Comparison of ENCODE assay signal across 8 cellular contexts in genomic region chr3:184176377-184177330, GRCh38. TPM values are rescaled to one million over a fixed set of nuclear protein-coding genes. Genes with fewer than 3 reads are reported as not detected.
A peak's percentile ranks its signal among the peaks of the same experiment; 100 is the strongest.
DNase-seq lines count a peak whose midpoint lies in the region; ATAC-seq, FAIRE-seq and TF ChIP-seq lines count a peak whose summit lies in the region.

No MANE protein-coding gene starts in this region.

- POLR2A ChIA-PET in HepG2 (lab: Yijun Ruan, JAX), result interaction anchor here (0.8 to 2.4 kb wide), 4 partner anchors 8 to 21 kb away, joined by 3 to 17 read pairs (median 4); partner anchors contain the start of gene ABCF3

- H3K27ac ChIP-seq in HepG2 (ENCODE audit: extremely low read length, insufficient read depth, low read length), result peak overlapping the region; percentile 77

- H3K4me1 Mint-ChIP-seq in activated naive CD4-positive, alpha-beta T cell treated with anti-CD3 and anti-CD28 coated beads, Interleukin-2, amount 50 U/mL, for 24 hours, result peaks cover 26% of the 10 kb centered on the region

- intact Hi-C loops in HepG2 (cut with micrococcal nuclease; ENCODE audit: unreplicated experiment), result no loop called here

- peaks cover 24% of the 10 kb centered on the region for H3K4me1 ChIP-seq in HepG2 (ENCODE audit: insufficient read depth, low read length)

- no TSS peak for BruUV-seq in HepG2 (replicated peaks; lab: Mats Ljungman, UMichigan)

- peaks cover 5% of the 10 kb centered on the region for H3K36me3 Mint-ChIP-seq in activated naive CD4-positive, alpha-beta T cell treated with anti-CD3 and anti-CD28 coated beads, Interleukin-2, amount 50 U/mL, for 24 hours

- in situ Hi-C loops in HepG2 (cut with HindIII; ENCODE audit: extremely low pct_ligation_motif_present, low pct_unique_long_range_greater_than_20kb), result no loop called here

- no peak for DNase-seq in activated naive CD4-positive, alpha-beta T cell treated with Interleukin-2 at 50 U/mL for 16 hours
- DNase-seq in RKO (ENCODE audit: low spot score), result peak; percentile 89
- peak; percentile 91 for DNase-seq in dermis blood vessel endothelial cell
- DNase-seq in HepG2 (ENCODE audit: low spot score), result peak; percentile 69
- peak; percentile 92 for DNase-seq in stromal cell of bone marrow (ENCODE audit: low read depth)
- no peak for DNase-seq in NCI-H1417 (lab: John Stamatoyannopoulos, UW)

- no peak overlapping the region for H3K27ac Mint-ChIP-seq in activated naive CD4-positive, alpha-beta T cell treated with anti-CD3 and anti-CD28 coated beads, Interleukin-2, amount 50 U/mL, for 24 hours

- peak; percentile 9; the same call in 1 of the 2 replicates for TF ChIP-seq CTCF in HepG2 (CRISPR knock-in tag; IDR thresholded peaks at IDR 0.05)

- H3K9me3 Mint-ChIP-seq in activated naive CD4-positive, alpha-beta T cell treated with anti-CD3 and anti-CD28 coated beads, Interleukin-2, amount 50 U/mL, for 24 hours, result no peaks in the 10 kb centered on the region

- no peak for TF ChIP-seq RAD21 in HepG2 (CRISPR knock-in tag; IDR thresholded peaks at IDR 0.05)

- CTCF ChIA-PET in HepG2 (lab: Yijun Ruan, JAX; ENCODE audit: low intra/inter-chr PET ratio, low total read pairs), result no interaction called here

- no peak for FAIRE-seq in HepG2 (lab: Jason Lieb, UNC)

- peak in 1 of 2 experiments; percentile 23; a peak in 1 of 4 replicates for TF ChIP-seq POLR2A in HepG2 (IDR thresholded peaks at IDR 0.05; ENCODE audit: insufficient read depth in 1 of 2, low read depth in 2 of 2, low read length in 2 of 2)

- TF ChIP-seq EP300 in HepG2 (IDR thresholded peaks at IDR 0.05; ENCODE audit: low read depth in 2 of 2, low read length in 2 of 2) (no peak), HepG2 (CRISPR knock-in tag; IDR thresholded peaks at IDR 0.05; ENCODE audit: borderline replicate concordance) (no peak)

- 58% methylated on average over 13 of the region's 19 CpGs for WGBS in HepG2 (ENCODE audit: low lambda C conversion rate)

- H3K4me3 Mint-ChIP-seq in activated naive CD4-positive, alpha-beta T cell treated with anti-CD3 and anti-CD28 coated beads, Interleukin-2, amount 50 U/mL, for 24 hours, result peak overlapping the region; percentile 67

- H3K9me3 ChIP-seq in HepG2 (ENCODE audit: low read length), result no peaks in the 10 kb centered on the region

- peak; percentile 65 for ATAC-seq in HepG2
- no peak for ATAC-seq in GM21367 (IDR thresholded peaks at IDR 0.05; ENCODE audit: unreplicated experiment)

- peak overlapping the region; percentile 98 for H3K9ac ChIP-seq in HepG2 (ENCODE audit: insufficient read depth, low read depth, low read length)

- peak overlapping the region; percentile 95 for H3K4me2 ChIP-seq in HepG2 (ENCODE audit: low read depth, low read length)

- H3K79me2 ChIP-seq in HepG2 (ENCODE audit: insufficient read depth, low read length), result peaks cover 23% of the 10 kb centered on the region

- peak overlapping the region; percentile 97 to 99 (median 99) for H3K4me3 ChIP-seq in HepG2 (replicated peaks in 1 of 3; ENCODE audit: insufficient read depth in 1 of 3, low read depth in 2 of 3, low read length in 3 of 3)

- no peaks in the 10 kb centered on the region; the same call in 1 of the 2 replicates for H4K20me1 ChIP-seq in HepG2 (ENCODE audit: insufficient read depth, low read length)

- no peaks in the 10 kb centered on the region for H3K27me3 Mint-ChIP-seq in activated naive CD4-positive, alpha-beta T cell treated with anti-CD3 and anti-CD28 coated beads, Interleukin-2, amount 50 U/mL, for 24 hours

- no peaks in the 10 kb centered on the region; a peak in 1 of 5 replicates for H3K27me3 ChIP-seq in HepG2 (ENCODE audit: control insufficient read depth in 1 of 2, insufficient read depth in 2 of 2, low read length in 2 of 2)

- no peak overlapping the region for H2AFZ ChIP-seq in HepG2 (ENCODE audit: low read length)

- peaks cover 36 to 51% of the 10 kb centered on the region in 2 experiments for H3K36me3 ChIP-seq in HepG2 (replicated peaks in 1 of 2; ENCODE audit: control insufficient read depth in 1 of 2, insufficient read depth in 2 of 2, low read length in 2 of 2)

RNA-seq across cellular contexts. Expression of gene AP2M1, which starts 2.0 kb away (rescaled TPM):
- total RNA-seq in dermis blood vessel endothelial cell, result 419 and 557 TPM in 2 replicates
- 124 and 126 TPM in 2 replicates for total RNA-seq in HepG2 (2016; rRNA removed; fragmentation: Illumina TruSeq; extraction: Trizol)
- total RNA-seq in HepG2 (2016; cell fraction: cytosol; rRNA removed; fragmentation: Illumina TruSeq; extraction: Trizol; ENCODE audit: low read depth), result 72.2 and 73.9 TPM in 2 replicates
- total RNA-seq in HepG2 (2016; cell fraction: insoluble cytoplasmic fraction; rRNA removed; fragmentation: Illumina TruSeq; extraction: Trizol), result 120 and 132 TPM in 2 replicates
- total RNA-seq in HepG2 (2016; cell fraction: membrane; rRNA removed; fragmentation: Illumina TruSeq; extraction: Trizol), result 105 and 110 TPM in 2 replicates
- 55.3 and 71.0 TPM in 2 replicates for total RNA-seq in HepG2 (2016; cell fraction: nucleus; rRNA removed; fragmentation: Illumina TruSeq; extraction: Trizol)
- polyA plus RNA-seq in HepG2 (2011; rRNA removed), result 146 and 189 TPM in 2 replicates
- 105 and 107 TPM in 2 replicates for polyA plus RNA-seq in HepG2 (2011; cell fraction: cytosol; rRNA removed)
- polyA plus RNA-seq in HepG2 (2011; cell fraction: nucleus; rRNA removed), result 190 and 200 TPM in 2 replicates
- 119 and 172 TPM in 2 replicates for polyA plus RNA-seq in HepG2 (2012)
- 89.6 and 102 TPM in 2 replicates for polyA plus RNA-seq in HepG2 (2016; cell fraction: cytosol; fragmentation: Illumina TruSeq; extraction: Trizol; ENCODE audit: low read depth)
- 155 and 182 TPM in 2 replicates for polyA plus RNA-seq in HepG2 (2016; cell fraction: insoluble cytoplasmic fraction; fragmentation: Illumina TruSeq; extraction: Trizol; ENCODE audit: low read depth)
- 110 and 116 TPM in 2 replicates for polyA plus RNA-seq in HepG2 (2016; cell fraction: membrane; fragmentation: Illumina TruSeq; extraction: Trizol; ENCODE audit: low read depth)
- polyA plus RNA-seq in HepG2 (2016; cell fraction: nucleus; fragmentation: Illumina TruSeq; extraction: Trizol; ENCODE audit: insufficient read depth, low read depth), result 139 and 149 TPM in 2 replicates
- polyA minus RNA-seq in HepG2 (2011; rRNA and poly(A)+ RNA removed; ENCODE audit: low replicate concordance), result 177 and 651 TPM in 2 replicates
- polyA minus RNA-seq in HepG2 (2011; cell fraction: cytosol; rRNA and poly(A)+ RNA removed), result 51.9 and 58.8 TPM in 2 replicates
- 68.9 and 87.9 TPM in 2 replicates for polyA minus RNA-seq in HepG2 (2011; cell fraction: nucleus; rRNA and poly(A)+ RNA removed)

RNA-seq across cellular contexts. Expression of gene ABCF3, which starts 9.3 kb away (rescaled TPM):
- total RNA-seq in dermis blood vessel endothelial cell, result 44.5 and 58.4 TPM in 2 replicates
- 32.7 and 38.8 TPM in 2 replicates for total RNA-seq in HepG2 (2016; rRNA removed; fragmentation: Illumina TruSeq; extraction: Trizol)
- 7.0 and 8.6 TPM in 2 replicates for total RNA-seq in HepG2 (2016; cell fraction: cytosol; rRNA removed; fragmentation: Illumina TruSeq; extraction: Trizol; ENCODE audit: low read depth)
- 30.5 and 38.2 TPM in 2 replicates for total RNA-seq in HepG2 (2016; cell fraction: insoluble cytoplasmic fraction; rRNA removed; fragmentation: Illumina TruSeq; extraction: Trizol)
- 9.7 and 13.0 TPM in 2 replicates for total RNA-seq in HepG2 (2016; cell fraction: membrane; rRNA removed; fragmentation: Illumina TruSeq; extraction: Trizol)
- total RNA-seq in HepG2 (2016; cell fraction: nucleus; rRNA removed; fragmentation: Illumina TruSeq; extraction: Trizol), result 31.0 and 40.0 TPM in 2 replicates
- 46.5 and 48.2 TPM in 2 replicates for polyA plus RNA-seq in HepG2 (2011; rRNA removed)
- polyA plus RNA-seq in HepG2 (2011; cell fraction: cytosol; rRNA removed), result 30.2 and 39.9 TPM in 2 replicates
- 164 and 188 TPM in 2 replicates for polyA plus RNA-seq in HepG2 (2011; cell fraction: nucleus; rRNA removed)
- polyA plus RNA-seq in HepG2 (2012), result 28.3 and 31.4 TPM in 2 replicates
- 4.3 TPM in 2 replicates for polyA plus RNA-seq in HepG2 (2016; cell fraction: cytosol; fragmentation: Illumina TruSeq; extraction: Trizol; ENCODE audit: low read depth)
- 30.4 and 34.2 TPM in 2 replicates for polyA plus RNA-seq in HepG2 (2016; cell fraction: insoluble cytoplasmic fraction; fragmentation: Illumina TruSeq; extraction: Trizol; ENCODE audit: low read depth)
- polyA plus RNA-seq in HepG2 (2016; cell fraction: membrane; fragmentation: Illumina TruSeq; extraction: Trizol; ENCODE audit: low read depth), result 5.7 and 8.3 TPM in 2 replicates
- polyA plus RNA-seq in HepG2 (2016; cell fraction: nucleus; fragmentation: Illumina TruSeq; extraction: Trizol; ENCODE audit: insufficient read depth, low read depth), result 92.9 and 103 TPM in 2 replicates
- 79.8 and 202 TPM in 2 replicates for polyA minus RNA-seq in HepG2 (2011; rRNA and poly(A)+ RNA removed; ENCODE audit: low replicate concordance)
- 25.1 and 28.6 TPM in 2 replicates for polyA minus RNA-seq in HepG2 (2011; cell fraction: cytosol; rRNA and poly(A)+ RNA removed)
- 71.1 and 80.3 TPM in 2 replicates for polyA minus RNA-seq in HepG2 (2011; cell fraction: nucleus; rRNA and poly(A)+ RNA removed)

RNA-seq across cellular contexts. Expression of gene DVL3, which starts 21.5 kb away (rescaled TPM):
- total RNA-seq in dermis blood vessel endothelial cell (33.5 and 36.9 TPM in 2 replicates), HepG2 (2016; rRNA removed; fragmentation: Illumina TruSeq; extraction: Trizol) (25.4 and 29.0 TPM in 2 replicates)
- 23.8 and 24.8 TPM in 2 replicates for total RNA-seq in HepG2 (2016; cell fraction: cytosol; rRNA removed; fragmentation: Illumina TruSeq; extraction: Trizol; ENCODE audit: low read depth)
- total RNA-seq in HepG2 (2016; cell fraction: insoluble cytoplasmic fraction; rRNA removed; fragmentation: Illumina TruSeq; extraction: Trizol), result 20.5 and 27.5 TPM in 2 replicates
- 52.6 and 55.8 TPM in 2 replicates for total RNA-seq in HepG2 (2016; cell fraction: membrane; rRNA removed; fragmentation: Illumina TruSeq; extraction: Trizol)
- 28.8 and 35.1 TPM in 2 replicates for total RNA-seq in HepG2 (2016; cell fraction: nucleus; rRNA removed; fragmentation: Illumina TruSeq; extraction: Trizol)
- 36.1 and 42.9 TPM in 2 replicates for polyA plus RNA-seq in HepG2 (2011; rRNA removed)
- 18.8 and 21.5 TPM in 2 replicates for polyA plus RNA-seq in HepG2 (2011; cell fraction: cytosol; rRNA removed)
- polyA plus RNA-seq in HepG2 (2011; cell fraction: nucleus; rRNA removed), result 166 and 190 TPM in 2 replicates
- 37.1 and 38.4 TPM in 2 replicates for polyA plus RNA-seq in HepG2 (2012)
- polyA plus RNA-seq in HepG2 (2016; cell fraction: cytosol; fragmentation: Illumina TruSeq; extraction: Trizol; ENCODE audit: low read depth), result 40.0 and 43.8 TPM in 2 replicates
- polyA plus RNA-seq in HepG2 (2016; cell fraction: insoluble cytoplasmic fraction; fragmentation: Illumina TruSeq; extraction: Trizol; ENCODE audit: low read depth), result 28.4 and 42.1 TPM in 2 replicates
- 59.8 and 69.8 TPM in 2 replicates for polyA plus RNA-seq in HepG2 (2016; cell fraction: membrane; fragmentation: Illumina TruSeq; extraction: Trizol; ENCODE audit: low read depth)
- 134 and 135 TPM in 2 replicates for polyA plus RNA-seq in HepG2 (2016; cell fraction: nucleus; fragmentation: Illumina TruSeq; extraction: Trizol; ENCODE audit: insufficient read depth, low read depth)
- polyA minus RNA-seq in HepG2 (2011; rRNA and poly(A)+ RNA removed; ENCODE audit: low replicate concordance), result 62.6 and 62.7 TPM in 2 replicates
- polyA minus RNA-seq in HepG2 (2011; cell fraction: cytosol; rRNA and poly(A)+ RNA removed), result 24.4 and 29.1 TPM in 2 replicates
- polyA minus RNA-seq in HepG2 (2011; cell fraction: nucleus; rRNA and poly(A)+ RNA removed), result 50.5 and 58.6 TPM in 2 replicates

RNA-seq across cellular contexts. Expression of gene EIF2B5, which starts 41.5 kb away (rescaled TPM):
- total RNA-seq in dermis blood vessel endothelial cell (43.7 and 44.2 TPM in 2 replicates), HepG2 (2016; rRNA removed; fragmentation: Illumina TruSeq; extraction: Trizol) (60.2 and 60.3 TPM in 2 replicates)
- total RNA-seq in HepG2 (2016; cell fraction: cytosol; rRNA removed; fragmentation: Illumina TruSeq; extraction: Trizol; ENCODE audit: low read depth), result 13.3 and 14.4 TPM in 2 replicates
- total RNA-seq in HepG2 (2016; cell fraction: insoluble cytoplasmic fraction; rRNA removed; fragmentation: Illumina TruSeq; extraction: Trizol), result 56.4 and 59.3 TPM in 2 replicates
- 25.4 and 30.0 TPM in 2 replicates for total RNA-seq in HepG2 (2016; cell fraction: membrane; rRNA removed; fragmentation: Illumina TruSeq; extraction: Trizol)
- 46.2 and 46.9 TPM in 2 replicates for total RNA-seq in HepG2 (2016; cell fraction: nucleus; rRNA removed; fragmentation: Illumina TruSeq; extraction: Trizol)
- polyA plus RNA-seq in HepG2 (2011; rRNA removed), result 38.4 and 42.2 TPM in 2 replicates
- 31.2 and 31.6 TPM in 2 replicates for polyA plus RNA-seq in HepG2 (2011; cell fraction: cytosol; rRNA removed)
- 105 and 110 TPM in 2 replicates for polyA plus RNA-seq in HepG2 (2011; cell fraction: nucleus; rRNA removed)
- polyA plus RNA-seq in HepG2 (2012), result 31.8 and 34.3 TPM in 2 replicates
- 12.5 and 14.4 TPM in 2 replicates for polyA plus RNA-seq in HepG2 (2016; cell fraction: cytosol; fragmentation: Illumina TruSeq; extraction: Trizol; ENCODE audit: low read depth)
- polyA plus RNA-seq in HepG2 (2016; cell fraction: insoluble cytoplasmic fraction; fragmentation: Illumina TruSeq; extraction: Trizol; ENCODE audit: low read depth), result 49.2 and 49.4 TPM in 2 replicates
- polyA plus RNA-seq in HepG2 (2016; cell fraction: membrane; fragmentation: Illumina TruSeq; extraction: Trizol; ENCODE audit: low read depth), result 17.8 and 21.2 TPM in 2 replicates
- 79.9 and 81.6 TPM in 2 replicates for polyA plus RNA-seq in HepG2 (2016; cell fraction: nucleus; fragmentation: Illumina TruSeq; extraction: Trizol; ENCODE audit: insufficient read depth, low read depth)
- 63.6 and 87.1 TPM in 2 replicates for polyA minus RNA-seq in HepG2 (2011; rRNA and poly(A)+ RNA removed; ENCODE audit: low replicate concordance)
- 14.2 and 16.3 TPM in 2 replicates for polyA minus RNA-seq in HepG2 (2011; cell fraction: cytosol; rRNA and poly(A)+ RNA removed)
- polyA minus RNA-seq in HepG2 (2011; cell fraction: nucleus; rRNA and poly(A)+ RNA removed), result 53.6 and 66.0 TPM in 2 replicates

RNA-seq across cellular contexts. Expression of gene VWA5B2, which starts 52.7 kb away (rescaled TPM):
- total RNA-seq in dermis blood vessel endothelial cell, result 0.05 and 0.17 TPM in 2 replicates
- 0.04 TPM in 1 of 2 replicates, not detected in the other for total RNA-seq in HepG2 (2016; rRNA removed; fragmentation: Illumina TruSeq; extraction: Trizol)
- not detected in 2 replicates for total RNA-seq in HepG2 (2016; cell fraction: cytosol; rRNA removed; fragmentation: Illumina TruSeq; extraction: Trizol; ENCODE audit: low read depth)
- total RNA-seq in HepG2 (2016; cell fraction: insoluble cytoplasmic fraction; rRNA removed; fragmentation: Illumina TruSeq; extraction: Trizol), result 0.06 TPM in 1 of 2 replicates, not detected in the other
- total RNA-seq in HepG2 (2016; cell fraction: membrane; rRNA removed; fragmentation: Illumina TruSeq; extraction: Trizol), result not detected in 2 replicates
- total RNA-seq in HepG2 (2016; cell fraction: nucleus; rRNA removed; fragmentation: Illumina TruSeq; extraction: Trizol), result 0.25 TPM in 1 of 2 replicates, not detected in the other
- polyA plus RNA-seq in HepG2 (2011; rRNA removed), result 0.03 and 0.04 TPM in 2 replicates
- polyA plus RNA-seq in HepG2 (2011; cell fraction: cytosol; rRNA removed), result not detected in 2 replicates
- polyA plus RNA-seq in HepG2 (2011; cell fraction: nucleus; rRNA removed), result 0.26 and 0.50 TPM in 2 replicates
- 0.13 TPM in 1 of 2 replicates, not detected in the other for polyA plus RNA-seq in HepG2 (2012)
- not detected in 2 replicates for polyA plus RNA-seq in HepG2 (2016; cell fraction: cytosol; fragmentation: Illumina TruSeq; extraction: Trizol; ENCODE audit: low read depth)
- 0.07 TPM in 1 of 2 replicates, not detected in the other for polyA plus RNA-seq in HepG2 (2016; cell fraction: insoluble cytoplasmic fraction; fragmentation: Illumina TruSeq; extraction: Trizol; ENCODE audit: low read depth)
- not detected in 2 replicates for polyA plus RNA-seq in HepG2 (2016; cell fraction: membrane; fragmentation: Illumina TruSeq; extraction: Trizol; ENCODE audit: low read depth)
- 0.18 and 0.64 TPM in 2 replicates for polyA plus RNA-seq in HepG2 (2016; cell fraction: nucleus; fragmentation: Illumina TruSeq; extraction: Trizol; ENCODE audit: insufficient read depth, low read depth)
- 0.48 and 0.87 TPM in 2 replicates for polyA minus RNA-seq in HepG2 (2011; rRNA and poly(A)+ RNA removed; ENCODE audit: low replicate concordance)
- polyA minus RNA-seq in HepG2 (2011; cell fraction: cytosol; rRNA and poly(A)+ RNA removed), result not detected in 2 replicates
- polyA minus RNA-seq in HepG2 (2011; cell fraction: nucleus; rRNA and poly(A)+ RNA removed), result not detected in 2 replicates

Comparison
In these comparisons a context has a peak if more than half of its experiments do, and no peak if none do; other contexts are left out.
1. DNase-seq: peak in RKO (single experiment), dermis blood vessel endothelial cell (single experiment), HepG2 (single experiment) and stromal cell of bone marrow (single experiment); none in activated naive CD4-positive, alpha-beta T cell treated with Interleukin-2 at 50 U/mL for 16 hours (single experiment) and NCI-H1417 (0 of 3).